ENCODE assay signal across 34 cellular contexts in genomic region chr2:156706576-156706975, GRCh38.
"Had no signal": no experiment of that assay in that cellular context is flagged by ENCODE, and none has a peak within 500 bp of the region (broad histone marks: within the 10 kb centered on the region; RNA-seq: fewer than 3 reads in every experiment).

No MANE protein-coding gene starts in this region.

- DNase-seq: Karpas-422, Kasumi-1, MG63, MM.1S, MV-4-11, NCI-H1048, NCI-H1092, NCI-H1092 treated with DMSO at 0.1 percent for 48 hours, NCI-H1105, NCI-H1105 treated with DMSO at 0.1 percent for 48 hours, NCI-H1417, NCI-H1417 treated with DMSO at 0.1 percent for 48 hours, NCI-H1436, NCI-H1436 treated with DMSO at 0.1 percent for 48 hours, NCI-H146, NCI-H1694, NCI-H1694 treated with DMSO at 0.1 percent for 48 hours, NCI-H187, NCI-H187 treated with DMSO at 0.1 percent for 48 hours, NCI-H1930, NCI-H2029, NCI-H2029 treated with DMSO at 0.1 percent for 48 hours, NCI-H2081, NCI-H2081 treated with DMSO at 0.1 percent for 48 hours, NCI-H2107, NCI-H2171, NCI-H2171 treated with DMSO at 0.1 percent for 48 hours, NCI-H226, NCI-H345, NCI-H446, NCI-H446 treated with DMSO at 0.1 percent for 48 hours, NCI-H510A, NCI-H510A treated with DMSO at 0.1 percent for 48 hours, NCI-H524 had no signal

- H3K27me3 ChIP-seq: MG63 had no signal

- H3K9me3 ChIP-seq: MG63 had no signal

- H3K4me3 ChIP-seq: MG63 had no signal

- H3K36me3 ChIP-seq: MG63 had no signal
